1 cellular context compared by ENCODE assay signal in the genomic region with DNA sequence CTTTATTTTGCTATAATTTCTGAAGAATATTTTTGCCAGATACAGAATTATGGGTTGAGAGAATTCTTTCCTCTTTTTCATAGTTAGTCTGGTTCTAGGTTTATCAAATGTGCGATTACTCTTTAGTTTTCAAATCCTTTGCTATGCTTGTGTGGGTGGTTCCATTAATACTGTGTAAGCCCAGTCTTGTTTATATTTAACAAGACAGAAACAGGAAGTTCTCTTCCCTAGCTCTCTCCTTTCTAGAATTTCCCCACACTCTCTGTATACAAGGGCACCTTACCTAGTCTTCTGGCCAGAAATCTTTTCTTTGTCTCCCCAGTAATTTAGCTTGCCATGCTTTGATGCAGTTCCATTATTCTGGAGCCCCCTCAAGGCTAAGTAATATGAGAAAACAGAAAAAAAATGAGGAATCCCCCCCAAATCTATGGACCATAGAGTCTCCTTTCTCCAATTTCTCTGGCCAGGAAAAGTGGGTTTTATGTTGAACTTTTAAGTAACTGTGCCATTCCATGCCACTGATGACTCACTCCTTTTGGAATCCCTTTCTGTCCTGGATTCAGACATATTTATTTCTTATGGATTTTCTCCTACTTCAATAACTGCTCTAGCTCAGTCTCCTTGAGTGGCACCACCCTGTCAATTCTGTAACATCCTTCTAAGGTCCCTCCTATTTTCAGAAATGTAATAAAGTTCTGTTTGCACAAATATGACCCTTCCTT.
TF ChIP-seq lines count a peak whose summit lies in the region.

No MANE protein-coding gene starts in this region.

TF ChIP-seq in GM23338, 12 proteins besides CTCF, POLR2A, EP300 and RAD21 (continued from another document):
- TF ChIP-seq, protein P1, sequence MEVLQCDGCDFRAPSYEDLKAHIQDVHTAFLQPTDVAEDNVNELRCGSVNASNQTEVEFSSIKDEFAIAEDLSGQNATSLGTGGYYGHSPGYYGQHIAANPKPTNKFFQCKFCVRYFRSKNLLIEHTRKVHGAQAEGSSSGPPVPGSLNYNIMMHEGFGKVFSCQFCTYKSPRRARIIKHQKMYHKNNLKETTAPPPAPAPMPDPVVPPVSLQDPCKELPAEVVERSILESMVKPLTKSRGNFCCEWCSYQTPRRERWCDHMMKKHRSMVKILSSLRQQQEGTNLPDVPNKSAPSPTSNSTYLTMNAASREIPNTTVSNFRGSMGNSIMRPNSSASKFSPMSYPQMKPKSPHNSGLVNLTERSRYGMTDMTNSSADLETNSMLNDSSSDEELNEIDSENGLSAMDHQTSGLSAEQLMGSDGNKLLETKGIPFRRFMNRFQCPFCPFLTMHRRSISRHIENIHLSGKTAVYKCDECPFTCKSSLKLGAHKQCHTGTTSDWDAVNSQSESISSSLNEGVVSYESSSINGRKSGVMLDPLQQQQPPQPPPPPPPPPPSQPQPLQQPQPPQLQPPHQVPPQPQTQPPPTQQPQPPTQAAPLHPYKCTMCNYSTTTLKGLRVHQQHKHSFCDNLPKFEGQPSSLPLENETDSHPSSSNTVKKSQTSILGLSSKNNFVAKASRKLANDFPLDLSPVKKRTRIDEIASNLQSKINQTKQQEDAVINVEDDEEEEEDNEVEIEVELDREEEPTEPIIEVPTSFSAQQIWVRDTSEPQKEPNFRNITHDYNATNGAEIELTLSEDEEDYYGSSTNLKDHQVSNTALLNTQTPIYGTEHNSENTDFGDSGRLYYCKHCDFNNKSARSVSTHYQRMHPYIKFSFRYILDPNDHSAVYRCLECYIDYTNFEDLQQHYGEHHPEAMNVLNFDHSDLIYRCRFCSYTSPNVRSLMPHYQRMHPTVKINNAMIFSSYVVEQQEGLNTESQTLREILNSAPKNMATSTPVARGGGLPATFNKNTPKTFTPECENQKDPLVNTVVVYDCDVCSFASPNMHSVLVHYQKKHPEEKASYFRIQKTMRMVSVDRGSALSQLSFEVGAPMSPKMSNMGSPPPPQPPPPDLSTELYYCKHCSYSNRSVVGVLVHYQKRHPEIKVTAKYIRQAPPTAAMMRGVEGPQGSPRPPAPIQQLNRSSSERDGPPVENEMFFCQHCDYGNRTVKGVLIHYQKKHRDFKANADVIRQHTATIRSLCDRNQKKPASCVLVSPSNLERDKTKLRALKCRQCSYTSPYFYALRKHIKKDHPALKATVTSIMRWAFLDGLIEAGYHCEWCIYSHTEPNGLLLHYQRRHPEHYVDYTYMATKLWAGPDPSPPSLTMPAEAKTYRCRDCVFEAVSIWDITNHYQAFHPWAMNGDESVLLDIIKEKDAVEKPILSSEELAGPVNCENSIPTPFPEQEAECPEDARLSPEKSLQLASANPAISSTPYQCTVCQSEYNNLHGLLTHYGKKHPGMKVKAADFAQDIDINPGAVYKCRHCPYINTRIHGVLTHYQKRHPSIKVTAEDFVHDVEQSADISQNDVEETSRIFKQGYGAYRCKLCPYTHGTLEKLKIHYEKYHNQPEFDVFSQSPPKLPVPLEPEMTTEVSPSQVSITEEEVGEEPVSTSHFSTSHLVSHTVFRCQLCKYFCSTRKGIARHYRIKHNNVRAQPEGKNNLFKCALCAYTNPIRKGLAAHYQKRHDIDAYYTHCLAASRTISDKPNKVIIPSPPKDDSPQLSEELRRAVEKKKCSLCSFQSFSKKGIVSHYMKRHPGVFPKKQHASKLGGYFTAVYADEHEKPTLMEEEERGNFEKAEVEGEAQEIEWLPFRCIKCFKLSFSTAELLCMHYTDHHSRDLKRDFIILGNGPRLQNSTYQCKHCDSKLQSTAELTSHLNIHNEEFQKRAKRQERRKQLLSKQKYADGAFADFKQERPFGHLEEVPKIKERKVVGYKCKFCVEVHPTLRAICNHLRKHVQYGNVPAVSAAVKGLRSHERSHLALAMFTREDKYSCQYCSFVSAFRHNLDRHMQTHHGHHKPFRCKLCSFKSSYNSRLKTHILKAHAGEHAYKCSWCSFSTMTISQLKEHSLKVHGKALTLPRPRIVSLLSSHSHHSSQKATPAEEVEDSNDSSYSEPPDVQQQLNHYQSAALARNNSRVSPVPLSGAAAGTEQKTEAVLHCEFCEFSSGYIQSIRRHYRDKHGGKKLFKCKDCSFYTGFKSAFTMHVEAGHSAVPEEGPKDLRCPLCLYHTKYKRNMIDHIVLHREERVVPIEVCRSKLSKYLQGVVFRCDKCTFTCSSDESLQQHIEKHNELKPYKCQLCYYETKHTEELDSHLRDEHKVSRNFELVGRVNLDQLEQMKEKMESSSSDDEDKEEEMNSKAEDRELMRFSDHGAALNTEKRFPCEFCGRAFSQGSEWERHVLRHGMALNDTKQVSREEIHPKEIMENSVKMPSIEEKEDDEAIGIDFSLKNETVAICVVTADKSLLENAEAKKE (CRISPR knock-in tag; IDR thresholded peaks at IDR 0.05), result no peak
TF ChIP-seq in GM23338: peak in this region for 0.
